8 cellular contexts compared by ENCODE assay signal in genomic region chr1:37514350-37515184, GRCh38. TPM values are rescaled to one million over a fixed set of nuclear protein-coding genes. Genes with fewer than 3 reads are reported as not detected.
DNase-seq lines count a peak whose midpoint lies in the region; ATAC-seq, FAIRE-seq and TF ChIP-seq lines count a peak whose summit lies in the region.

TSS of gene MEAF6 (minus strand) at chr1:37514766. CDS start at chr1:37514746, 20 bp downstream.

- DNase-seq in ELF-1 (ENCODE audit: low read depth, low spot score): peak; percentile 89
- DNase-seq in Karpas-422: peak; percentile 94
- peak; percentile 79 to 90 for DNase-seq in SJSA1 (ENCODE audit: low read depth in 1 of 2, low spot score in 2 of 2)
- peak; percentile 56 to 80 (median 66) for DNase-seq in activated naive CD4-positive, alpha-beta T cell (lab: John Stamatoyannopoulos, UW)
- peak; percentile 88 to 92 for DNase-seq in frontal cortex (ENCODE audit: low spot score in 2 of 2)
- peak in 47 of 49 donors; percentile 17 to 88 (median 66) for DNase-seq in substantia nigra (lab: John Stamatoyannopoulos, UW)

- peaks cover 34% of the 10 kb centered on the region for H3K79me2 ChIP-seq in Karpas-422 (ENCODE audit: low read length)

- peak; percentile 86 for ATAC-seq in GM21825 (IDR thresholded peaks at IDR 0.05; ENCODE audit: unreplicated experiment)

- H3K27me3 ChIP-seq in Karpas-422 (ENCODE audit: low read length): no peaks in the 10 kb centered on the region
- no peaks in the 10 kb centered on the region for H3K27me3 ChIP-seq in SJSA1 (replicated peaks)
- no peaks in the 10 kb centered on the region for H3K27me3 ChIP-seq in neutrophil

- H3K36me3 ChIP-seq in Karpas-422 (ENCODE audit: insufficient read depth, low read length): peaks cover 12% of the 10 kb centered on the region; the same call in 1 of the 2 replicates
- H3K36me3 ChIP-seq in SJSA1: peaks cover 26% of the 10 kb centered on the region
- H3K36me3 ChIP-seq in neutrophil: peaks cover 16% of the 10 kb centered on the region

- H2AFZ ChIP-seq in Karpas-422 (ENCODE audit: low read length): peak within 1 kb of the TSS; percentile 97

- H3K4me3 ChIP-seq in Karpas-422 (ENCODE audit: low read length) (peak within 1 kb of the TSS; percentile 93), SJSA1 (peak within 1 kb of the TSS; percentile 99), neutrophil (ENCODE audit: low read depth in 1 of 2, low read length in 1 of 2) (peak within 1 kb of the TSS; percentile 77 to 86)

- peaks cover 6% of the 10 kb centered on the region; the same call in 1 of the 2 replicates for H4K20me1 ChIP-seq in Karpas-422 (ENCODE audit: insufficient read depth, low read depth, low read length)

- H3K27ac ChIP-seq in Karpas-422 (ENCODE audit: low read length) (0 out of 2 replicates have a peak within 1 kb of the TSS, but pooled peaks have one; percentile 37), SJSA1 (peak within 1 kb of the TSS; percentile 79), neutrophil (peak within 1 kb of the TSS; percentile 89), substantia nigra (ENCODE audit: low read depth, low read length, poor library complexity, severe bottlenecking) (peak within 1 kb of the TSS; percentile 91)

- H3K9me2 ChIP-seq in Karpas-422 (replicated peaks; ENCODE audit: insufficient read depth, low read length): no peaks in the 10 kb centered on the region

- FAIRE-seq in frontal cortex (lab: Jason Lieb, UNC): no peak

- peak within 1 kb of the TSS; percentile 99 for H3K9ac ChIP-seq in Karpas-422 (ENCODE audit: low read length)

- H3K4me2 ChIP-seq in Karpas-422 (ENCODE audit: low read depth, low read length, poor library complexity, severe bottlenecking): peak within 1 kb of the TSS; percentile 91

- peaks cover 17% of the 10 kb centered on the region for H3K4me1 ChIP-seq in Karpas-422 (ENCODE audit: low read length)
- H3K4me1 ChIP-seq in SJSA1 (replicated peaks): peaks cover 8% of the 10 kb centered on the region; the same call in 1 of the 2 replicates
- peaks cover 18 to 19% of the 10 kb centered on the region in 2 experiments for H3K4me1 ChIP-seq in neutrophil (ENCODE audit: control insufficient read depth in 1 of 2, insufficient read depth in 1 of 2, low read depth in 1 of 2, low read length in 1 of 2)

- H3K9me3 ChIP-seq in Karpas-422 (ENCODE audit: low read length) (no peaks in the 10 kb centered on the region), SJSA1 (replicated peaks) (no peaks in the 10 kb centered on the region), neutrophil (no peaks in the 10 kb centered on the region)

- peak; percentile 86 for TF ChIP-seq CTCF in neutrophil (IDR thresholded peaks at IDR 0.05)

RNA-seq across cellular contexts. Expression of gene MEAF6, which starts in this region (rescaled TPM):
- 105 and 126 TPM in 2 replicates for total RNA-seq in Karpas-422 (2014; rRNA removed; shearing (Covaris generic); ENCODE audit: low replicate concordance)
- total RNA-seq in SJSA1 (2014; rRNA removed; shearing (Covaris generic)): 83.4 and 112 TPM in 2 replicates
- 147 TPM for total RNA-seq in frontal cortex

Comparison
In these comparisons a context has a peak if more than half of its experiments do, and no peak if none do; other contexts are left out.
1. Peak in every context shown above with its lines: DNase-seq, ATAC-seq, H3K4me3 ChIP-seq and H3K27ac ChIP-seq.
2. H3K27ac ChIP-seq: peak in every context shown above with its lines; median percentile 91 in substantia nigra; 89 in neutrophil; 79 in SJSA1; 37 in Karpas-422.